ENCODE assay signal across 25 cellular contexts in the genomic region with DNA sequence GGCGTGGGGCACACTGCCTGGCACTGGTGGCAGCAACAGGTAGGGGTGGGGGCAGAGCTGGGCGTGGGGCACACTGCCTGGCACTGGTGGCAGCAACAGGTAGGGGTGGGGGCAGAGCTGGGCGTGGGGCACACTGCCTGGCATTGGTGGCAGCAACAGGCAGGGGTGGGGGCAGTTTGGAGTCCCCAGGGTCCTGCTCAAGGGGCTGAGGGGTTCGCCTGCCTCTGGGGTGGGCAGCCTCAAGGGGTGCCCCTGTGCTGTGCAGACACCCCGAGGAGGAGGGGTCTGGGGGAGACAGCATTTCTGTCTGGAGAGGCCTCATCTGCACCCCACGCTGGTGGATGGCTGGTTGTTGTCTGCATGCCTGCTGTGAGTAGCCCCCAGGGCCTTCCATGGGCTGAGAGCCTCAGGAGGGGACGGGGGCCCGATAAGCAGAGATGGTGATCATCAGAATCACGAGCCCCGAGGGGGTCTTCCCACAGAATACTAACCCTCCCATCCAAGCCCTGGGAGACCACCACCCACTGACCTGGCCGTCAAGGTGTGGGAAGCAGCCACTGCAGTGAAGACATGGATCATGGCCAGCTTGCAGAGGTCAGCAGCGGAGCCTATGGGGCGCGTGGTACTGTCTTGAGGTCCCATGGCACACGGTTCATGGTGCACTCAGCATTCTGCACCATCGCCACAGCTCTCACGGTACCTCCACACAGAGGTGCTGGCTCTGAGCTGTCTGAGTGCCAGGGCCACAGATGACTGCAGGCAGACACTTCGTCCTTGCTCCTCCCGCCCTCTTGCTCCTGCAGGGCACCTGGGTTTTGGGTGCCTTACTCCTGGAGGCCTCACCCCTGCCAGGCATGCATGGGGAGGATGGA. TPM values are rescaled to one million over a fixed set of nuclear protein-coding genes. Genes with fewer than 3 reads are reported as not detected.
A peak's percentile ranks its signal among the peaks of the same experiment; 100 is the strongest.
DNase-seq lines count a peak whose midpoint lies in the region; ATAC-seq, FAIRE-seq and TF ChIP-seq lines count a peak whose summit lies in the region.
"Had no signal": no experiment of that assay in that cellular context is flagged by ENCODE, and none has a peak within 500 bp of the region (broad histone marks: within the 10 kb centered on the region; RNA-seq: fewer than 3 reads in every experiment).

No MANE protein-coding gene starts in this region.

- H2BK5ac ChIP-seq in H1 (ENCODE audit: low read depth, low read length) = no peak overlapping the region

- no peaks in the 10 kb centered on the region for H3K36me3 Mint-ChIP-seq in activated naive CD4-positive, alpha-beta T cell treated with anti-CD3 and anti-CD28 coated beads, Interleukin-2, amount 10 ng/mL, durations not matched to agents 7 days and 5 days
- no peaks in the 10 kb centered on the region for H3K36me3 Mint-ChIP-seq in activated naive CD4-positive, alpha-beta T cell treated with anti-CD3 and anti-CD28 coated beads for 36 hours (ENCODE audit: low read depth)
- H3K36me3 Mint-ChIP-seq in osteocyte (ENCODE audit: unreplicated experiment) = no peaks in the 10 kb centered on the region
- H3K36me3 Mint-ChIP-seq: CD4-positive, CD25-positive, alpha-beta regulatory T cell; WTC11 had no signal

- POLR2A ChIA-PET in H1 (lab: Charles Lee; ENCODE audit: partially characterized antibody) = no interaction called here

- intact Hi-C loops in activated naive CD4-positive, alpha-beta T cell treated with anti-CD3 and anti-CD28 coated beads for 36 hours (cut with micrococcal nuclease) = no loop called here
- intact Hi-C loops in upper lobe of right lung (cut with DNase I) = no loop called here

- H3K23ac ChIP-seq in H1 (ENCODE audit: insufficient read length) = no peak overlapping the region

- H3K79me2 ChIP-seq in H1 (ENCODE audit: control insufficient read depth in 1 of 2, insufficient read depth in 2 of 2, low read length in 2 of 2) = no peaks in the 10 kb centered on the region

- H2BK20ac ChIP-seq in H1 (ENCODE audit: low read length) = no peak overlapping the region

- H3K27ac ChIP-seq in H1 (ENCODE audit: low read depth, low read length) (no peak overlapping the region), upper lobe of right lung (no peak overlapping the region)
- H3K27ac ChIP-seq: heart left ventricle, neutrophil, SK-N-MC had no signal

- H3K27me3 ChIP-seq in H1 (replicated peaks in 1 of 4; ENCODE audit: control insufficient read depth in 3 of 4, extremely low read depth in 1 of 4, insufficient read depth in 3 of 4, low read length in 3 of 4) (peaks cover 0 to 3% (median under 1%) of the 10 kb centered on the region in 4 experiments; a peak in 1 of 7 replicates), upper lobe of right lung (no peaks in the 10 kb centered on the region)
- H3K27me3 ChIP-seq: heart left ventricle, neutrophil had no signal

- peaks cover 0 to 3% of the 10 kb centered on the region in 2 experiments for H4K20me1 ChIP-seq in H1 (replicated peaks in 1 of 2; ENCODE audit: control insufficient read depth in 1 of 2, insufficient read depth in 2 of 2, low read length in 2 of 2)

- H4K8ac ChIP-seq in H1 (ENCODE audit: extremely low read depth, insufficient read depth, low read length) = no peak overlapping the region

- TF ChIP-seq POLR2A in H1 (IDR thresholded peaks at IDR 0.05; ENCODE audit: control extremely low read depth in 1 of 2, low read depth in 2 of 2, low read length in 2 of 2) = no peak

- H3K4me3 Mint-ChIP-seq in activated naive CD4-positive, alpha-beta T cell treated with anti-CD3 and anti-CD28 coated beads, Interleukin-2, amount 10 ng/mL, durations not matched to agents 7 days and 5 days = no peak overlapping the region
- no peak overlapping the region for H3K4me3 Mint-ChIP-seq in activated naive CD4-positive, alpha-beta T cell treated with anti-CD3 and anti-CD28 coated beads for 36 hours
- H3K4me3 Mint-ChIP-seq in osteocyte (ENCODE audit: unreplicated experiment) = no peak overlapping the region
- H3K4me3 Mint-ChIP-seq: activated CD8-positive, alpha-beta T cell treated with anti-CD3 and anti-CD28 coated beads, Interleukin-2, amount 10 ng/mL, durations not matched to agents 7 days and 5 days; activated T-helper 17 cell treated with anti-CD3 and anti-CD28 coated beads, Interleukin-2, amount 50 U/mL, for 72 hours; CD4-positive, CD25-positive, alpha-beta regulatory T cell; WTC11 had no signal

- TF ChIP-seq EP300 in H1 (IDR thresholded peaks at IDR 0.05; ENCODE audit: borderline replicate concordance in 1 of 2, low read depth in 2 of 2, low read length in 2 of 2) = no peak

- DNase-seq in activated naive CD4-positive, alpha-beta T cell treated with anti-CD3 and anti-CD28 coated beads, Interleukin-2, amount 10 ng/mL, durations not matched to agents 7 days and 5 days = peak; percentile 16
- DNase-seq in activated naive CD4-positive, alpha-beta T cell treated with anti-CD3 and anti-CD28 coated beads for 36 hours = no peak
- DNase-seq in H1 (ENCODE audit: low read depth in 1 of 2, low spot score in 2 of 2) (peak in 1 of 2 experiments; percentile 44), osteocyte (ENCODE audit: extremely low spot score, unreplicated experiment) (peak; percentile 73), upper lobe of right lung (peak; percentile 49), NCI-H187 (lab: John Stamatoyannopoulos, UW) (no peak), Kasumi-1 (lab: John Stamatoyannopoulos, UW) (no peak)
- DNase-seq: activated CD8-positive, alpha-beta T cell treated with anti-CD3 and anti-CD28 coated beads, Interleukin-2, amount 10 ng/mL, durations not matched to agents 7 days and 5 days; CD4-positive, CD25-positive, alpha-beta regulatory T cell; DMS 273 treated with DMSO at 0.1 percent for 48 hours; GDM1; NCI-H1694 treated with DMSO at 0.1 percent for 48 hours; NCI-H345; stimulated activated CD4-positive, alpha-beta T cell treated with anti-CD3 and anti-CD28 coated beads, Interleukin-12 subunit alpha, Interleukin-12 subunit beta, amount 100 ng/mL, for 4 hours; stimulated activated CD8-positive, alpha-beta memory T cell treated with anti-CD3 and anti-CD28 coated beads, Interleukin-4, amount 100 ng/mL, for 48 hours had no signal

- peak overlapping the region; percentile 62 for H4K91ac ChIP-seq in H1 (replicated peaks; ENCODE audit: insufficient read length, low read length)

- no peak overlapping the region for H3K4me2 ChIP-seq in H1 (ENCODE audit: insufficient read depth in 1 of 2, low read depth in 2 of 2, low read length in 2 of 2)

- 92% methylated on average over 18 of the region's 19 CpGs; no CpG with 5 or more reads in 1 of the 2 experiments for WGBS in H1 (ENCODE audit: extremely low coverage in 1 of 2, insufficient coverage in 1 of 2, insufficient read length in 1 of 2, insufficient replicate concordance in 2 of 2, low coverage in 1 of 2, low lambda C conversion rate in 2 of 2, missing lambda C conversion rate in 1 of 2), 2 experiments

- H2BK12ac ChIP-seq in H1 (ENCODE audit: low read depth, low read length) = no peak overlapping the region

- ATAC-seq in upper lobe of right lung (peak; percentile 35), GM21737 (IDR thresholded peaks at IDR 0.05; ENCODE audit: unreplicated experiment) (no peak)
- ATAC-seq: activated CD8-positive, alpha-beta T cell treated with anti-CD3 and anti-CD28 coated beads, Interleukin-2, amount 10 ng/mL, durations not matched to agents 7 days and 5 days; activated T-helper 17 cell treated with anti-CD3 and anti-CD28 coated beads, Interleukin-2, amount 50 U/mL, for 72 hours; K562; left lobe of liver; WTC11 had no signal

- no peaks in the 10 kb centered on the region for H3K36me3 ChIP-seq in H1 (ENCODE audit: control insufficient read depth in 2 of 4, insufficient read depth in 4 of 4, low read length in 3 of 4)
- no peaks in the 10 kb centered on the region for H3K36me3 ChIP-seq in upper lobe of right lung
- H3K36me3 ChIP-seq: HAP-1, heart left ventricle, neutrophil had no signal

- H2AK5ac ChIP-seq in H1 (ENCODE audit: low read depth, low read length) = no peak overlapping the region

- no peak overlapping the region for H3K14ac ChIP-seq in H1 (ENCODE audit: insufficient read length)

- FAIRE-seq in H1 (lab: Jason Lieb, UNC) = no peak
- FAIRE-seq: bronchial epithelial cell, K562 had no signal

- H3K23me2 ChIP-seq in H1 (ENCODE audit: low read depth, low read length) = no peaks in the 10 kb centered on the region

- H3K9me3 ChIP-seq in H1 (ENCODE audit: insufficient read depth in 2 of 2, low read depth in 1 of 2, low read length in 1 of 2) (no peaks in the 10 kb centered on the region), upper lobe of right lung (no peaks in the 10 kb centered on the region)
- H3K9me3 ChIP-seq: HAP-1, heart left ventricle, neutrophil had no signal

- H3K4me3 ChIP-seq in H1 (ENCODE audit: extremely low read depth in 1 of 4, insufficient read depth in 2 of 4, low read depth in 3 of 4, low read length in 4 of 4) (no peak overlapping the region), upper lobe of right lung (no peak overlapping the region)
- H3K4me3 ChIP-seq: HAP-1, heart left ventricle, K562, SK-N-MC had no signal

- no peaks in the 10 kb centered on the region for H3K9me3 Mint-ChIP-seq in activated naive CD4-positive, alpha-beta T cell treated with anti-CD3 and anti-CD28 coated beads, Interleukin-2, amount 10 ng/mL, durations not matched to agents 7 days and 5 days
- no peaks in the 10 kb centered on the region for H3K9me3 Mint-ChIP-seq in activated naive CD4-positive, alpha-beta T cell treated with anti-CD3 and anti-CD28 coated beads for 36 hours
- no peaks in the 10 kb centered on the region for H3K9me3 Mint-ChIP-seq in osteocyte (ENCODE audit: unreplicated experiment)
- H3K9me3 Mint-ChIP-seq: activated T-helper 17 cell treated with anti-CD3 and anti-CD28 coated beads, Interleukin-2, amount 50 U/mL, for 72 hours; CD4-positive, CD25-positive, alpha-beta regulatory T cell; WTC11 had no signal

- H2BK15ac ChIP-seq in H1 (ENCODE audit: low read length) = no peak overlapping the region

- TF ChIP-seq RAD21 in H1 (IDR thresholded peaks at IDR 0.05 in 1 of 2, conservative IDR thresholded peaks at IDR 0.05 in 1 of 2; ENCODE audit: low read depth in 2 of 2, low read length in 2 of 2) = no peak

- H3K79me1 ChIP-seq in H1 (ENCODE audit: low read depth, low read length) = no peaks in the 10 kb centered on the region

- H3K27ac Mint-ChIP-seq in activated naive CD4-positive, alpha-beta T cell treated with anti-CD3 and anti-CD28 coated beads, Interleukin-2, amount 10 ng/mL, durations not matched to agents 7 days and 5 days = no peak overlapping the region
- H3K27ac Mint-ChIP-seq in activated naive CD4-positive, alpha-beta T cell treated with anti-CD3 and anti-CD28 coated beads for 36 hours = no peak overlapping the region
- H3K27ac Mint-ChIP-seq in osteocyte (ENCODE audit: unreplicated experiment) = no peak overlapping the region
- H3K27ac Mint-ChIP-seq: activated CD8-positive, alpha-beta T cell treated with anti-CD3 and anti-CD28 coated beads, Interleukin-2, amount 10 ng/mL, durations not matched to agents 7 days and 5 days; activated T-helper 17 cell treated with anti-CD3 and anti-CD28 coated beads, Interleukin-2, amount 50 U/mL, for 72 hours; CD4-positive, CD25-positive, alpha-beta regulatory T cell had no signal

- TF ChIP-seq CTCF in H1 (IDR thresholded peaks at IDR 0.05; ENCODE audit: control extremely low read depth in 1 of 3, insufficient read depth in 1 of 3, low read depth in 1 of 3, low read length in 3 of 3) (no peak), osteocyte (IDR thresholded peaks at IDR 0.05) (no peak), upper lobe of right lung (IDR thresholded peaks at IDR 0.05) (no peak)

- H3K27me3 Mint-ChIP-seq in activated naive CD4-positive, alpha-beta T cell treated with anti-CD3 and anti-CD28 coated beads, Interleukin-2, amount 10 ng/mL, durations not matched to agents 7 days and 5 days = peaks cover 18% of the 10 kb centered on the region
- H3K27me3 Mint-ChIP-seq in activated naive CD4-positive, alpha-beta T cell treated with anti-CD3 and anti-CD28 coated beads for 36 hours (ENCODE audit: low read depth) = no peaks in the 10 kb centered on the region
- no peaks in the 10 kb centered on the region for H3K27me3 Mint-ChIP-seq in osteocyte (ENCODE audit: unreplicated experiment)
- H3K27me3 Mint-ChIP-seq: activated T-helper 17 cell treated with anti-CD3 and anti-CD28 coated beads, Interleukin-2, amount 50 U/mL, for 72 hours had no signal

- H4K5ac ChIP-seq in H1 (ENCODE audit: insufficient read length, low read depth, low read length) = no peak overlapping the region

- H3K4me1 Mint-ChIP-seq in activated naive CD4-positive, alpha-beta T cell treated with anti-CD3 and anti-CD28 coated beads, Interleukin-2, amount 10 ng/mL, durations not matched to agents 7 days and 5 days = no peaks in the 10 kb centered on the region
- H3K4me1 Mint-ChIP-seq in activated naive CD4-positive, alpha-beta T cell treated with anti-CD3 and anti-CD28 coated beads for 36 hours (ENCODE audit: low read depth) = no peaks in the 10 kb centered on the region
- H3K4me1 Mint-ChIP-seq in osteocyte (ENCODE audit: unreplicated experiment) = no peaks in the 10 kb centered on the region
- H3K4me1 Mint-ChIP-seq: activated T-helper 17 cell treated with anti-CD3 and anti-CD28 coated beads, Interleukin-2, amount 50 U/mL, for 72 hours; CD4-positive, CD25-positive, alpha-beta regulatory T cell; WTC11 had no signal

- H3K18ac ChIP-seq in H1 (ENCODE audit: extremely low read depth, low read length) = no peak overlapping the region

- no peak overlapping the region for H3K56ac ChIP-seq in H1 (replicated peaks; ENCODE audit: insufficient read length, low read depth, low read length)

- H2BK120ac ChIP-seq in H1 (replicated peaks; ENCODE audit: low read depth, low read length) = no peak overlapping the region

- no peak overlapping the region for H3K9ac ChIP-seq in H1 (replicated peaks in 1 of 4; ENCODE audit: extremely low read depth in 1 of 4, low read depth in 3 of 4, low read length in 3 of 4)

- H2AFZ ChIP-seq in H1 (ENCODE audit: low read length) = no peak overlapping the region

- CTCF ChIA-PET in activated naive CD4-positive, alpha-beta T cell treated with anti-CD3 and anti-CD28 coated beads, Interleukin-2, amount 10 ng/mL, durations not matched to agents 7 days and 5 days (lab: Charles Lee) = no interaction called here
- CTCF ChIA-PET in activated naive CD4-positive, alpha-beta T cell treated with anti-CD3 and anti-CD28 coated beads for 36 hours (lab: Charles Lee) = no interaction called here
- CTCF ChIA-PET in H1 (lab: Charles Lee; ENCODE audit: partially characterized antibody) = interaction anchor here (0.7 to 1.3 kb wide), 4 partner anchors 9 to 175 kb away, joined by 3 read pairs; no protein-coding TSS in a partner anchor

- H3K4ac ChIP-seq in H1 (replicated peaks; ENCODE audit: insufficient read length, low read depth, low read length) = no peak overlapping the region

- H3K4me1 ChIP-seq in H1 (replicated peaks in 1 of 4; ENCODE audit: control insufficient read depth in 3 of 4, insufficient read depth in 4 of 4, low read length in 3 of 4) (no peaks in the 10 kb centered on the region), upper lobe of right lung (no peaks in the 10 kb centered on the region)
- H3K4me1 ChIP-seq: HAP-1, heart left ventricle had no signal

RNA-seq across cellular contexts. Expression of a gene that starts 21.5 kb away (rescaled TPM):
- total RNA-seq in activated naive CD4-positive, alpha-beta T cell treated with anti-CD3 and anti-CD28 coated beads for 36 hours = under 1 TPM; 0.21 to 0.32 TPM
- 10.8 and 11.5 TPM in 2 replicates for total RNA-seq in H1 (2021; fragmentation: NEBNext Ultra II Directional; extraction: Animal tissue kit (Norgen Biotek cat#: 25700))
- 10.8 and 13.3 TPM in 2 replicates for polyA plus RNA-seq in H1 (2011; rRNA removed)
- 10.6 TPM for polyA plus RNA-seq in H1 (2011; cell fraction: cytosol; rRNA removed)
- 22.6 TPM for polyA plus RNA-seq in H1 (2011; cell fraction: nucleus; rRNA removed)
- 10.1 to 16.0 TPM (median 14.1 TPM) in 4 replicates for polyA plus RNA-seq in H1 (2012, experiment 1 of 2)
- polyA plus RNA-seq in H1 (2012, experiment 2 of 2) = 9.8 TPM
- polyA plus RNA-seq in H1 (2013, experiment 1 of 2) = 4.8 TPM
- polyA plus RNA-seq in H1 (2013, experiment 2 of 2) = 5.0 TPM
- polyA minus RNA-seq in H1 (2011; rRNA and poly(A)+ RNA removed) = 28.5 and 40.4 TPM in 2 replicates
- 7.3 TPM for polyA minus RNA-seq in H1 (2011; cell fraction: cytosol; rRNA and poly(A)+ RNA removed)
- polyA minus RNA-seq in H1 (2011; cell fraction: nucleus; rRNA and poly(A)+ RNA removed) = 7.3 TPM
- total RNA-seq in osteocyte (0.64 and 0.84 TPM in 2 replicates), upper lobe of right lung (0.46 TPM)
- total RNA-seq: bronchial epithelial cell had no signal

Comparison
In these comparisons a context has a peak if more than half of its experiments do, and no peak if none do; other contexts are left out.
1. DNase-seq: peak in activated naive CD4-positive, alpha-beta T cell treated with anti-CD3 and anti-CD28 coated beads, Interleukin-2, amount 10 ng/mL, durations not matched to agents 7 days and 5 days (single experiment), osteocyte (single experiment) and upper lobe of right lung (single experiment); none in activated naive CD4-positive, alpha-beta T cell treated with anti-CD3 and anti-CD28 coated beads for 36 hours (single experiment), NCI-H187 (0 of 2) and Kasumi-1 (0 of 2).